1 cellular context compared by ENCODE assay signal in the genomic region with DNA sequence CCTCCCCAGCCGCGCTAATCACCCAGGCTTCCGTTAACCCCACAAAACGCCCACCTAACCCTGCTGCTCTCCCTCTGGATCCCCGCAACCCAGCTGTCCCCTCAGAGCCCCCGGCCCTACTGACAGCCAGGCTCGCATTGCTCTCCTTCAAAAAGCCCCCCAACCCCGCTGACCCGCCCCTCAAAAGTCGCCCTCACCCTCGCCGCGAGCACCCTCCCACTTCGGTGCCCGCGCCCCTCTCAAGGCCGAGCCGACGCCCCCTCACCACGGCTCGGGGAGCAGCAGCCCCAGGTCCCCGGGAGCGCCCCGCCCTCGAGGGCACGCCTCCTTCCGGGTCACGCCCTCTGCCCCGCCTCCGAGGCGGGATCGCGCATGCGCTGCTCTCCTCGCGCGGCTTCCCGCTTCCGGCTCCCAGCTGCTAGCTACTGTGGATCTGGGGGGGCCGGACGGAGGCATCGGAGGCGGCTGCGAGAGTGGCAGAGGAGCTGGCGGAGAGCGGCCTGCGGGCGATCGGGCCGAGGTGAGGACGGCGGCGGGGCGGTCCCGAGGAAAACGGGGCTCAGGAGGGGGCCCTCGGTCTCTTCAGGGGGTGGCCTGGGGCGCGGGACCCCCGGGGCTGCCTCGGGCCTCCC.
TF ChIP-seq lines count a peak whose summit lies in the region.

No MANE protein-coding gene starts in this region.

TF ChIP-seq in GM12878, 131 proteins besides CTCF, POLR2A, EP300 and RAD21 (continued from another document and continues in another):
- TF ChIP-seq, protein P1, sequence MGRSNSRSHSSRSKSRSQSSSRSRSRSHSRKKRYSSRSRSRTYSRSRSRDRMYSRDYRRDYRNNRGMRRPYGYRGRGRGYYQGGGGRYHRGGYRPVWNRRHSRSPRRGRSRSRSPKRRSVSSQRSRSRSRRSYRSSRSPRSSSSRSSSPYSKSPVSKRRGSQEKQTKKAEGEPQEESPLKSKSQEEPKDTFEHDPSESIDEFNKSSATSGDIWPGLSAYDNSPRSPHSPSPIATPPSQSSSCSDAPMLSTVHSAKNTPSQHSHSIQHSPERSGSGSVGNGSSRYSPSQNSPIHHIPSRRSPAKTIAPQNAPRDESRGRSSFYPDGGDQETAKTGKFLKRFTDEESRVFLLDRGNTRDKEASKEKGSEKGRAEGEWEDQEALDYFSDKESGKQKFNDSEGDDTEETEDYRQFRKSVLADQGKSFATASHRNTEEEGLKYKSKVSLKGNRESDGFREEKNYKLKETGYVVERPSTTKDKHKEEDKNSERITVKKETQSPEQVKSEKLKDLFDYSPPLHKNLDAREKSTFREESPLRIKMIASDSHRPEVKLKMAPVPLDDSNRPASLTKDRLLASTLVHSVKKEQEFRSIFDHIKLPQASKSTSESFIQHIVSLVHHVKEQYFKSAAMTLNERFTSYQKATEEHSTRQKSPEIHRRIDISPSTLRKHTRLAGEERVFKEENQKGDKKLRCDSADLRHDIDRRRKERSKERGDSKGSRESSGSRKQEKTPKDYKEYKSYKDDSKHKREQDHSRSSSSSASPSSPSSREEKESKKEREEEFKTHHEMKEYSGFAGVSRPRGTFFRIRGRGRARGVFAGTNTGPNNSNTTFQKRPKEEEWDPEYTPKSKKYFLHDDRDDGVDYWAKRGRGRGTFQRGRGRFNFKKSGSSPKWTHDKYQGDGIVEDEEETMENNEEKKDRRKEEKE (IDR thresholded peaks at IDR 0.05): no peak
- TF ChIP-seq MEF2B (IDR thresholded peaks at IDR 0.05; ENCODE audit: partially characterized antibody, poor library complexity, severe bottlenecking) (no peak), GABPA (IDR thresholded peaks at IDR 0.05; ENCODE audit: low read depth) (peak; percentile 79), POU2F2 (IDR thresholded peaks at IDR 0.05; ENCODE audit: borderline replicate concordance, low read depth, low read length) (no peak), ASH2L (IDR thresholded peaks at IDR 0.05; ENCODE audit: borderline replicate concordance, low read depth) (no peak), KDM1A (IDR thresholded peaks at IDR 0.05; ENCODE audit: borderline replicate concordance) (no peak), RBBP5 (conservative IDR thresholded peaks at IDR 0.05) (no peak), ZNF217 (IDR thresholded peaks at IDR 0.05) (no peak), EED (IDR thresholded peaks at IDR 0.05; ENCODE audit: low read depth) (no peak), RAD51 (IDR thresholded peaks at IDR 0.05) (no peak), SMC3 (IDR thresholded peaks at IDR 0.05; ENCODE audit: borderline replicate concordance, low read length) (no peak), SMARCA5 (IDR thresholded peaks at IDR 0.05) (no peak), IKZF1 (conservative IDR thresholded peaks at IDR 0.05) (peak; percentile 90), MYC (IDR thresholded peaks at IDR 0.05; ENCODE audit: insufficient read depth, insufficient read length, insufficient replicate concordance, low read length, severe bottlenecking) (no peak), CBX5 (IDR thresholded peaks at IDR 0.05; ENCODE audit: low read depth) (no peak), SIN3A (IDR thresholded peaks at IDR 0.05; ENCODE audit: low read depth, low read length) (peak; percentile 88), KAT2A (conservative IDR thresholded peaks at IDR 0.05; ENCODE audit: control insufficient read depth, low read depth, low read length) (no peak), NFYA (IDR thresholded peaks at IDR 0.05; ENCODE audit: borderline replicate concordance, low read depth, low read length) (no peak), ATF7 (IDR thresholded peaks at IDR 0.05; ENCODE audit: low read depth) (no peak), IRF4 (IDR thresholded peaks at IDR 0.05; ENCODE audit: low read depth, low read length) (no peak), STAT3 (IDR thresholded peaks at IDR 0.05; ENCODE audit: low read depth, low read length) (no peak)
- TF ChIP-seq, protein P2, sequence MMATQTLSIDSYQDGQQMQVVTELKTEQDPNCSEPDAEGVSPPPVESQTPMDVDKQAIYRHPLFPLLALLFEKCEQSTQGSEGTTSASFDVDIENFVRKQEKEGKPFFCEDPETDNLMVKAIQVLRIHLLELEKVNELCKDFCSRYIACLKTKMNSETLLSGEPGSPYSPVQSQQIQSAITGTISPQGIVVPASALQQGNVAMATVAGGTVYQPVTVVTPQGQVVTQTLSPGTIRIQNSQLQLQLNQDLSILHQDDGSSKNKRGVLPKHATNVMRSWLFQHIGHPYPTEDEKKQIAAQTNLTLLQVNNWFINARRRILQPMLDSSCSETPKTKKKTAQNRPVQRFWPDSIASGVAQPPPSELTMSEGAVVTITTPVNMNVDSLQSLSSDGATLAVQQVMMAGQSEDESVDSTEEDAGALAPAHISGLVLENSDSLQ (IDR thresholded peaks at IDR 0.05): peak; percentile 57; the same call in 1 of the 2 replicates
- TF ChIP-seq, protein P3, sequence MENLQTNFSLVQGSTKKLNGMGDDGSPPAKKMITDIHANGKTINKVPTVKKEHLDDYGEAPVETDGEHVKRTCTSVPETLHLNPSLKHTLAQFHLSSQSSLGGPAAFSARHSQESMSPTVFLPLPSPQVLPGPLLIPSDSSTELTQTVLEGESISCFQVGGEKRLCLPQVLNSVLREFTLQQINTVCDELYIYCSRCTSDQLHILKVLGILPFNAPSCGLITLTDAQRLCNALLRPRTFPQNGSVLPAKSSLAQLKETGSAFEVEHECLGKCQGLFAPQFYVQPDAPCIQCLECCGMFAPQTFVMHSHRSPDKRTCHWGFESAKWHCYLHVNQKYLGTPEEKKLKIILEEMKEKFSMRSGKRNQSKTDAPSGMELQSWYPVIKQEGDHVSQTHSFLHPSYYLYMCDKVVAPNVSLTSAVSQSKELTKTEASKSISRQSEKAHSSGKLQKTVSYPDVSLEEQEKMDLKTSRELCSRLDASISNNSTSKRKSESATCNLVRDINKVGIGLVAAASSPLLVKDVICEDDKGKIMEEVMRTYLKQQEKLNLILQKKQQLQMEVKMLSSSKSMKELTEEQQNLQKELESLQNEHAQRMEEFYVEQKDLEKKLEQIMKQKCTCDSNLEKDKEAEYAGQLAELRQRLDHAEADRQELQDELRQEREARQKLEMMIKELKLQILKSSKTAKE (IDR thresholded peaks at IDR 0.05; ENCODE audit: low read depth, poor library complexity, severe bottlenecking): no peak
- TF ChIP-seq, protein P4, sequence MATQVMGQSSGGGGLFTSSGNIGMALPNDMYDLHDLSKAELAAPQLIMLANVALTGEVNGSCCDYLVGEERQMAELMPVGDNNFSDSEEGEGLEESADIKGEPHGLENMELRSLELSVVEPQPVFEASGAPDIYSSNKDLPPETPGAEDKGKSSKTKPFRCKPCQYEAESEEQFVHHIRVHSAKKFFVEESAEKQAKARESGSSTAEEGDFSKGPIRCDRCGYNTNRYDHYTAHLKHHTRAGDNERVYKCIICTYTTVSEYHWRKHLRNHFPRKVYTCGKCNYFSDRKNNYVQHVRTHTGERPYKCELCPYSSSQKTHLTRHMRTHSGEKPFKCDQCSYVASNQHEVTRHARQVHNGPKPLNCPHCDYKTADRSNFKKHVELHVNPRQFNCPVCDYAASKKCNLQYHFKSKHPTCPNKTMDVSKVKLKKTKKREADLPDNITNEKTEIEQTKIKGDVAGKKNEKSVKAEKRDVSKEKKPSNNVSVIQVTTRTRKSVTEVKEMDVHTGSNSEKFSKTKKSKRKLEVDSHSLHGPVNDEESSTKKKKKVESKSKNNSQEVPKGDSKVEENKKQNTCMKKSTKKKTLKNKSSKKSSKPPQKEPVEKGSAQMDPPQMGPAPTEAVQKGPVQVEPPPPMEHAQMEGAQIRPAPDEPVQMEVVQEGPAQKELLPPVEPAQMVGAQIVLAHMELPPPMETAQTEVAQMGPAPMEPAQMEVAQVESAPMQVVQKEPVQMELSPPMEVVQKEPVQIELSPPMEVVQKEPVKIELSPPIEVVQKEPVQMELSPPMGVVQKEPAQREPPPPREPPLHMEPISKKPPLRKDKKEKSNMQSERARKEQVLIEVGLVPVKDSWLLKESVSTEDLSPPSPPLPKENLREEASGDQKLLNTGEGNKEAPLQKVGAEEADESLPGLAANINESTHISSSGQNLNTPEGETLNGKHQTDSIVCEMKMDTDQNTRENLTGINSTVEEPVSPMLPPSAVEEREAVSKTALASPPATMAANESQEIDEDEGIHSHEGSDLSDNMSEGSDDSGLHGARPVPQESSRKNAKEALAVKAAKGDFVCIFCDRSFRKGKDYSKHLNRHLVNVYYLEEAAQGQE (IDR thresholded peaks at IDR 0.05; ENCODE audit: low read depth, low read length): no peak
- TF ChIP-seq, protein P5, sequence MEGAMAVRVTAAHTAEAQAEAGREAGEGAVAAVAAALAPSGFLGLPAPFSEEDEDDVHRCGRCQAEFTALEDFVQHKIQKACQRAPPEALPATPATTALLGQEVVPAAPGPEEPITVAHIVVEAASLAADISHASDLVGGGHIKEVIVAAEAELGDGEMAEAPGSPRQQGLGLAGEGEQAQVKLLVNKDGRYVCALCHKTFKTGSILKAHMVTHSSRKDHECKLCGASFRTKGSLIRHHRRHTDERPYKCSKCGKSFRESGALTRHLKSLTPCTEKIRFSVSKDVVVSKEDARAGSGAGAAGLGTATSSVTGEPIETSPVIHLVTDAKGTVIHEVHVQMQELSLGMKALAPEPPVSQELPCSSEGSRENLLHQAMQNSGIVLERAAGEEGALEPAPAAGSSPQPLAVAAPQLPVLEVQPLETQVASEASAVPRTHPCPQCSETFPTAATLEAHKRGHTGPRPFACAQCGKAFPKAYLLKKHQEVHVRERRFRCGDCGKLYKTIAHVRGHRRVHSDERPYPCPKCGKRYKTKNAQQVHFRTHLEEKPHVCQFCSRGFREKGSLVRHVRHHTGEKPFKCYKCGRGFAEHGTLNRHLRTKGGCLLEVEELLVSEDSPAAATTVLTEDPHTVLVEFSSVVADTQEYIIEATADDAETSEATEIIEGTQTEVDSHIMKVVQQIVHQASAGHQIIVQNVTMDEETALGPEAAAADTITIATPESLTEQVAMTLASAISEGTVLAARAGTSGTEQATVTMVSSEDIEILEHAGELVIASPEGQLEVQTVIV (IDR thresholded peaks at IDR 0.05; ENCODE audit: borderline replicate concordance, partially characterized antibody): peak; percentile 82
- TF ChIP-seq, protein P6, sequence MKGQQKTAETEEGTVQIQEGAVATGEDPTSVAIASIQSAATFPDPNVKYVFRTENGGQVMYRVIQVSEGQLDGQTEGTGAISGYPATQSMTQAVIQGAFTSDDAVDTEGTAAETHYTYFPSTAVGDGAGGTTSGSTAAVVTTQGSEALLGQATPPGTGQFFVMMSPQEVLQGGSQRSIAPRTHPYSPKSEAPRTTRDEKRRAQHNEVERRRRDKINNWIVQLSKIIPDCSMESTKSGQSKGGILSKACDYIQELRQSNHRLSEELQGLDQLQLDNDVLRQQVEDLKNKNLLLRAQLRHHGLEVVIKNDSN (IDR thresholded peaks at IDR 0.05; ENCODE audit: borderline replicate concordance, extremely low read length, insufficient read depth, low read depth, low read length): no peak
- TF ChIP-seq, protein P7, sequence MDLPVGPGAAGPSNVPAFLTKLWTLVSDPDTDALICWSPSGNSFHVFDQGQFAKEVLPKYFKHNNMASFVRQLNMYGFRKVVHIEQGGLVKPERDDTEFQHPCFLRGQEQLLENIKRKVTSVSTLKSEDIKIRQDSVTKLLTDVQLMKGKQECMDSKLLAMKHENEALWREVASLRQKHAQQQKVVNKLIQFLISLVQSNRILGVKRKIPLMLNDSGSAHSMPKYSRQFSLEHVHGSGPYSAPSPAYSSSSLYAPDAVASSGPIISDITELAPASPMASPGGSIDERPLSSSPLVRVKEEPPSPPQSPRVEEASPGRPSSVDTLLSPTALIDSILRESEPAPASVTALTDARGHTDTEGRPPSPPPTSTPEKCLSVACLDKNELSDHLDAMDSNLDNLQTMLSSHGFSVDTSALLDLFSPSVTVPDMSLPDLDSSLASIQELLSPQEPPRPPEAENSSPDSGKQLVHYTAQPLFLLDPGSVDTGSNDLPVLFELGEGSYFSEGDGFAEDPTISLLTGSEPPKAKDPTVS (IDR thresholded peaks at IDR 0.05; ENCODE audit: low read depth, low read length): no peak
- TF ChIP-seq, protein P8, sequence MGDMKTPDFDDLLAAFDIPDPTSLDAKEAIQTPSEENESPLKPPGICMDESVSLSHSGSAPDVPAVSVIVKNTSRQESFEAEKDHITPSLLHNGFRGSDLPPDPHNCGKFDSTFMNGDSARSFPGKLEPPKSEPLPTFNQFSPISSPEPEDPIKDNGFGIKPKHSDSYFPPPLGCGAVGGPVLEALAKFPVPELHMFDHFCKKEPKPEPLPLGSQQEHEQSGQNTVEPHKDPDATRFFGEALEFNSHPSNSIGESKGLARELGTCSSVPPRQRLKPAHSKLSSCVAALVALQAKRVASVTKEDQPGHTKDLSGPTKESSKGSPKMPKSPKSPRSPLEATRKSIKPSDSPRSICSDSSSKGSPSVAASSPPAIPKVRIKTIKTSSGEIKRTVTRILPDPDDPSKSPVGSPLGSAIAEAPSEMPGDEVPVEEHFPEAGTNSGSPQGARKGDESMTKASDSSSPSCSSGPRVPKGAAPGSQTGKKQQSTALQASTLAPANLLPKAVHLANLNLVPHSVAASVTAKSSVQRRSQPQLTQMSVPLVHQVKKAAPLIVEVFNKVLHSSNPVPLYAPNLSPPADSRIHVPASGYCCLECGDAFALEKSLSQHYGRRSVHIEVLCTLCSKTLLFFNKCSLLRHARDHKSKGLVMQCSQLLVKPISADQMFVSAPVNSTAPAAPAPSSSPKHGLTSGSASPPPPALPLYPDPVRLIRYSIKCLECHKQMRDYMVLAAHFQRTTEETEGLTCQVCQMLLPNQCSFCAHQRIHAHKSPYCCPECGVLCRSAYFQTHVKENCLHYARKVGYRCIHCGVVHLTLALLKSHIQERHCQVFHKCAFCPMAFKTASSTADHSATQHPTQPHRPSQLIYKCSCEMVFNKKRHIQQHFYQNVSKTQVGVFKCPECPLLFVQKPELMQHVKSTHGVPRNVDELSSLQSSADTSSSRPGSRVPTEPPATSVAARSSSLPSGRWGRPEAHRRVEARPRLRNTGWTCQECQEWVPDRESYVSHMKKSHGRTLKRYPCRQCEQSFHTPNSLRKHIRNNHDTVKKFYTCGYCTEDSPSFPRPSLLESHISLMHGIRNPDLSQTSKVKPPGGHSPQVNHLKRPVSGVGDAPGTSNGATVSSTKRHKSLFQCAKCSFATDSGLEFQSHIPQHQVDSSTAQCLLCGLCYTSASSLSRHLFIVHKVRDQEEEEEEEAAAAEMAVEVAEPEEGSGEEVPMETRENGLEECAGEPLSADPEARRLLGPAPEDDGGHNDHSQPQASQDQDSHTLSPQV (IDR thresholded peaks at IDR 0.05): no peak
- TF ChIP-seq, protein P9, sequence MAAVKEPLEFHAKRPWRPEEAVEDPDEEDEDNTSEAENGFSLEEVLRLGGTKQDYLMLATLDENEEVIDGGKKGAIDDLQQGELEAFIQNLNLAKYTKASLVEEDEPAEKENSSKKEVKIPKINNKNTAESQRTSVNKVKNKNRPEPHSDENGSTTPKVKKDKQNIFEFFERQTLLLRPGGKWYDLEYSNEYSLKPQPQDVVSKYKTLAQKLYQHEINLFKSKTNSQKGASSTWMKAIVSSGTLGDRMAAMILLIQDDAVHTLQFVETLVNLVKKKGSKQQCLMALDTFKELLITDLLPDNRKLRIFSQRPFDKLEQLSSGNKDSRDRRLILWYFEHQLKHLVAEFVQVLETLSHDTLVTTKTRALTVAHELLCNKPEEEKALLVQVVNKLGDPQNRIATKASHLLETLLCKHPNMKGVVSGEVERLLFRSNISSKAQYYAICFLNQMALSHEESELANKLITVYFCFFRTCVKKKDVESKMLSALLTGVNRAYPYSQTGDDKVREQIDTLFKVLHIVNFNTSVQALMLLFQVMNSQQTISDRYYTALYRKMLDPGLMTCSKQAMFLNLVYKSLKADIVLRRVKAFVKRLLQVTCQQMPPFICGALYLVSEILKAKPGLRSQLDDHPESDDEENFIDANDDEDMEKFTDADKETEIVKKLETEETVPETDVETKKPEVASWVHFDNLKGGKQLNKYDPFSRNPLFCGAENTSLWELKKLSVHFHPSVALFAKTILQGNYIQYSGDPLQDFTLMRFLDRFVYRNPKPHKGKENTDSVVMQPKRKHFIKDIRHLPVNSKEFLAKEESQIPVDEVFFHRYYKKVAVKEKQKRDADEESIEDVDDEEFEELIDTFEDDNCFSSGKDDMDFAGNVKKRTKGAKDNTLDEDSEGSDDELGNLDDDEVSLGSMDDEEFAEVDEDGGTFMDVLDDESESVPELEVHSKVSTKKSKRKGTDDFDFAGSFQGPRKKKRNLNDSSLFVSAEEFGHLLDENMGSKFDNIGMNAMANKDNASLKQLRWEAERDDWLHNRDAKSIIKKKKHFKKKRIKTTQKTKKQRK (IDR thresholded peaks at IDR 0.05; ENCODE audit: low read depth, low read length): no peak
